ENCODE assay signal across 1 cellular context in the genomic region with DNA sequence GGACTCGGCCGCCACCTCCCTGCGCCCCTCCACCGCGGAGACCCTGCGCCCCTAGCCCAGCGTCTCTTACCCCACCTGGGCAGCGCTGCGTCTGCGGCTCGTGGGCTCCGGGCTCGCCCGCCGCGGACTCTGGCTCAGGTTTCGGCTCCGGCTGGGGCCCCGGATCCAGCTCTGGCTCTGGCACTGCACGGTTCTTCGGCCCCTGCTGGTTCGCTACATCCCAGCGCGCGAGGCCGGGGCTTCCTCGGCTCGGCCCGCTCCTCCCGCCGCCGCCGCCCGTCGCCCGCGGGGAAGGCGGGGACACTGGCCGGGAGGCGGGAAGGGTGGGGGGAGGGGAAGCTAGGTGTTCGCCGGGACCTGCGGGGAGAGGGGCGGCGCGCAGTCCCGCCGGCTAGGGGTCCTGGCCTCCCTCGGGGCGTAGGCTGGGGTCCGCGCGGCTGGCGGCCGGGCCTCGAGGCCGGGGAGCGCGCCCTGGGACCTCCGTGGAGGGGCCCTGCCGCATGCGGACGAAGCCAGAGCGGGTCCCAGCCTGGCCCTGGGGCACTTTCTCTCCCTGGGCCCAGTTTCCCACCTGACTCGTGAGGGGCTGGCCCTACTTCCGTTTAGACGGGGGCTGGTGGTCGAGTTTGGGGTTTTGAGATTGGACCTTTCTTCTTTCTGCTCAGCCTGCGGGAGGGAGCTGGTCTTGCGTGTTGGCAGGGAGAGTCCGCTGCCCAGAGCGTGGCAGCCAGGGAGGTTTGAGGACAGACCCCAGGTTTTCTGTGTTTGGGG.
TF ChIP-seq lines count a peak whose summit lies in the region.

No MANE protein-coding gene starts in this region.

TF ChIP-seq in HepG2, 621 proteins besides CTCF, POLR2A, EP300 and RAD21 (continued from another document):
- TF ChIP-seq, protein P1, sequence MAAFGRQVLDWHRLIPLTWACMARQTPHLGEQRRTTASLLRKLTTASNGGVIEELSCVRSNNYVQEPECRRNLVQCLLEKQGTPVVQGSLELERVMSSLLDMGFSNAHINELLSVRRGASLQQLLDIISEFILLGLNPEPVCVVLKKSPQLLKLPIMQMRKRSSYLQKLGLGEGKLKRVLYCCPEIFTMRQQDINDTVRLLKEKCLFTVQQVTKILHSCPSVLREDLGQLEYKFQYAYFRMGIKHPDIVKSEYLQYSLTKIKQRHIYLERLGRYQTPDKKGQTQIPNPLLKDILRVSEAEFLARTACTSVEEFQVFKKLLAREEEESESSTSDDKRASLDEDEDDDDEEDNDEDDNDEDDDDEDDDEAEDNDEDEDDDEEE (CRISPR knock-in tag; IDR thresholded peaks at IDR 0.05): no peak
- no peak for TF ChIP-seq ZNF460 (CRISPR knock-in tag; IDR thresholded peaks at IDR 0.05; ENCODE audit: borderline replicate concordance)
